ENCODE assay signal across 1 cellular context in the genomic region with DNA sequence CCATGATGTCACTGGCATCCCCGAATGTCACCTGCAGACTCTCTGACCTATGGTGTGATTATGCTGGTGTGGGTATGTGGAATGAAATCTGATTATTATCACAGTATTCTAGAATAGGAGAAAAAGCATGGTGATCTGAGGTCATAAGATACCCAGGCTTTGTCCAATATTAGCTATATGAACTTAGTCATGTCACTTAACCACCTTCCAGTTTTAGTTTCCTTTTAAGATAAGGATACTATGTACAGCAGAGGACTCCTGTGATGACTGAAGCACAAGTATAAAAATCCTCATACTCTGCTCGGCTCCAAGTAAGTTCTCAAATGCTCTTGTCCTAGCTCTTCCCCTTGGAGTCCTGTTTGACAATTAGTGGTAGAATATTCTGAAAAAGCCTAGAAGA.
TF ChIP-seq lines count a peak whose summit lies in the region.

No MANE protein-coding gene starts in this region.

TF ChIP-seq in GM12878, 131 proteins besides CTCF, POLR2A, EP300 and RAD21 (continued from another document):
- TF ChIP-seq ZNF687 (IDR thresholded peaks at IDR 0.05) (no peak), RUNX3 (IDR thresholded peaks at IDR 0.05; ENCODE audit: low read length) (peak; percentile 18; the same call in 1 of the 2 replicates)
